17 cellular contexts compared by ENCODE assay signal in genomic region chr11:63672934-63673539, GRCh38. TPM values are rescaled to one million over a fixed set of nuclear protein-coding genes. Genes with fewer than 3 reads are reported as not detected.
A peak's percentile ranks its signal among the peaks of the same experiment; 100 is the strongest.
DNase-seq lines count a peak whose midpoint lies in the region; ATAC-seq and TF ChIP-seq lines count a peak whose summit lies in the region.
"Had no signal": no experiment of that assay in that cellular context is flagged by ENCODE, and none has a peak within 500 bp of the region (broad histone marks: within the 10 kb centered on the region; RNA-seq: fewer than 3 reads in every experiment).

No MANE protein-coding gene starts in this region.

- H3K27ac ChIP-seq in ACC112 (ENCODE audit: low read depth, low read length) = peak overlapping the region; percentile 93
- H3K27ac ChIP-seq in CD8-positive, alpha-beta T cell (ENCODE audit: low read depth, low read length) = no peak overlapping the region
- H3K27ac ChIP-seq: brain microvascular endothelial cell, HL-60 had no signal

- CTCF ChIA-PET in CD8-positive, alpha-beta T cell (lab: Charles Lee) = interaction anchor here (0.9 to 4.3 kb wide), 2 partner anchors 9 to 65 kb away, joined by 3 to 17 read pairs; partner anchors contain the start of gene RTN3

- no peaks in the 10 kb centered on the region for H3K27me3 Mint-ChIP-seq in CD8-positive, alpha-beta T cell (ENCODE audit: low read depth)
- H3K27me3 Mint-ChIP-seq in activated T-helper 1 cell treated with anti-CD3 and anti-CD28 coated beads, Interleukin-12 subunit alpha, Interleukin-12 subunit beta, Interleukin-2, Interleukin-4 antibody, amounts not matched to agents 30 ng/mL and 10 ng/mL and 1 ng/mL, durations not matched to agents 14 hours and 24 hours and 36 hours (ENCODE audit: insufficient read depth) = peaks cover 5% of the 10 kb centered on the region
- H3K27me3 Mint-ChIP-seq in naive thymus-derived CD8-positive, alpha-beta T cell = no peaks in the 10 kb centered on the region

- H3K4me3 ChIP-seq in ACC112 (ENCODE audit: low read depth, low read length) = no peak overlapping the region
- no peak overlapping the region for H3K4me3 ChIP-seq in CD8-positive, alpha-beta T cell (ENCODE audit: low read depth, low read length)
- H3K4me3 ChIP-seq: thoracic aorta had no signal

- DNase-seq in CD8-positive, alpha-beta T cell = no peak
- DNase-seq in activated T-helper 1 cell treated with anti-CD3 and anti-CD28 coated beads, Interleukin-12 subunit alpha, Interleukin-12 subunit beta, Interleukin-2, Interleukin-4 antibody, amounts not matched to agents 30 ng/mL and 10 ng/mL and 1 ng/mL, durations not matched to agents 14 hours and 24 hours and 36 hours (ENCODE audit: low spot score) = no peak
- DNase-seq in naive thymus-derived CD8-positive, alpha-beta T cell = no peak
- DNase-seq in HuH-7.5 (ENCODE audit: low spot score) (no peak), SKM-1 (lab: John Stamatoyannopoulos, UW; ENCODE audit: unreplicated experiment) (no peak)
- DNase-seq in stimulated activated CD4-positive, alpha-beta T cell treated with anti-CD3 and anti-CD28 coated beads, Interleukin-4, amount 100 ng/mL, for 4 hours = no peak
- DNase-seq: activated CD4-positive, alpha-beta T cell treated with anti-CD3 and anti-CD28 coated beads, Interleukin-2, amount 50 U/mL, for 1 hour; activated gamma-delta T cell; brain microvascular endothelial cell; foreskin melanocyte; Kasumi-1; NCI-H510A treated with DMSO at 0.1 percent for 48 hours; T-helper 9 cell had no signal

- no peaks in the 10 kb centered on the region for H3K9me3 ChIP-seq in CD8-positive, alpha-beta T cell (ENCODE audit: low read length)
- H3K9me3 ChIP-seq: thoracic aorta had no signal

- intact Hi-C loops in CD8-positive, alpha-beta T cell (cut with DNase I, micrococcal nuclease) = loop anchor here in 1 of 2 experiments (5.0 kb wide), 3 partner anchors 121 to 1071 kb away; partner anchors contain the start of gene MTA2
- intact Hi-C loops in activated T-helper 1 cell treated with anti-CD3 and anti-CD28 coated beads, Interleukin-12 subunit alpha, Interleukin-12 subunit beta, Interleukin-2, Interleukin-4 antibody, amounts not matched to agents 30 ng/mL and 10 ng/mL and 1 ng/mL, durations not matched to agents 14 hours and 24 hours and 36 hours (cut with micrococcal nuclease) = loop anchor here (5.0 kb wide), 1 partner anchor 1121 kb away; no protein-coding TSS in a partner anchor

- H3K4me1 ChIP-seq in ACC112 (ENCODE audit: control insufficient read depth, insufficient read depth, low read length, unreplicated experiment) = peaks cover 40% of the 10 kb centered on the region
- H3K4me1 ChIP-seq in CD8-positive, alpha-beta T cell (ENCODE audit: insufficient read depth, low read length) = peaks cover 15% of the 10 kb centered on the region

- H3K36me3 ChIP-seq in ACC112 (ENCODE audit: insufficient read depth, low read length) = no peaks in the 10 kb centered on the region
- no peaks in the 10 kb centered on the region for H3K36me3 ChIP-seq in CD8-positive, alpha-beta T cell (ENCODE audit: insufficient read depth, low read length)
- H3K36me3 ChIP-seq: brain microvascular endothelial cell, thoracic aorta had no signal

- no peak overlapping the region for H3K27ac Mint-ChIP-seq in CD8-positive, alpha-beta T cell
- H3K27ac Mint-ChIP-seq in activated T-helper 1 cell treated with anti-CD3 and anti-CD28 coated beads, Interleukin-12 subunit alpha, Interleukin-12 subunit beta, Interleukin-2, Interleukin-4 antibody, amounts not matched to agents 30 ng/mL and 10 ng/mL and 1 ng/mL, durations not matched to agents 14 hours and 24 hours and 36 hours = no peak overlapping the region
- H3K27ac Mint-ChIP-seq in naive thymus-derived CD8-positive, alpha-beta T cell = peak overlapping the region in 3 of 10 donors; percentile 61 to 84 (median 72)

- H3K9me3 Mint-ChIP-seq in CD8-positive, alpha-beta T cell = no peaks in the 10 kb centered on the region
- H3K9me3 Mint-ChIP-seq in activated T-helper 1 cell treated with anti-CD3 and anti-CD28 coated beads, Interleukin-12 subunit alpha, Interleukin-12 subunit beta, Interleukin-2, Interleukin-4 antibody, amounts not matched to agents 30 ng/mL and 10 ng/mL and 1 ng/mL, durations not matched to agents 14 hours and 24 hours and 36 hours = no peaks in the 10 kb centered on the region
- no peaks in the 10 kb centered on the region for H3K9me3 Mint-ChIP-seq in naive thymus-derived CD8-positive, alpha-beta T cell
- H3K9me3 Mint-ChIP-seq: CD14-positive monocyte had no signal

- peaks cover 21% of the 10 kb centered on the region for H3K4me1 Mint-ChIP-seq in CD8-positive, alpha-beta T cell (ENCODE audit: low read depth)
- peaks cover 20% of the 10 kb centered on the region for H3K4me1 Mint-ChIP-seq in activated T-helper 1 cell treated with anti-CD3 and anti-CD28 coated beads, Interleukin-12 subunit alpha, Interleukin-12 subunit beta, Interleukin-2, Interleukin-4 antibody, amounts not matched to agents 30 ng/mL and 10 ng/mL and 1 ng/mL, durations not matched to agents 14 hours and 24 hours and 36 hours (ENCODE audit: low read depth)
- H3K4me1 Mint-ChIP-seq in naive thymus-derived CD8-positive, alpha-beta T cell = peaks cover 6 to 29% (median 23%) of the 10 kb centered on the region in 4 donors

- ATAC-seq in CD8-positive, alpha-beta T cell = no peak
- no peak for ATAC-seq in naive thymus-derived CD8-positive, alpha-beta T cell

- H3K36me3 Mint-ChIP-seq in CD8-positive, alpha-beta T cell = no peaks in the 10 kb centered on the region
- peaks cover 13% of the 10 kb centered on the region for H3K36me3 Mint-ChIP-seq in activated T-helper 1 cell treated with anti-CD3 and anti-CD28 coated beads, Interleukin-12 subunit alpha, Interleukin-12 subunit beta, Interleukin-2, Interleukin-4 antibody, amounts not matched to agents 30 ng/mL and 10 ng/mL and 1 ng/mL, durations not matched to agents 14 hours and 24 hours and 36 hours (ENCODE audit: low read depth)
- H3K36me3 Mint-ChIP-seq in naive thymus-derived CD8-positive, alpha-beta T cell = no peaks in the 10 kb centered on the region
- H3K36me3 Mint-ChIP-seq: CD14-positive monocyte had no signal

- H3K4me3 Mint-ChIP-seq in CD8-positive, alpha-beta T cell = peak overlapping the region; percentile 85
- peak overlapping the region; percentile 50 for H3K4me3 Mint-ChIP-seq in activated T-helper 1 cell treated with anti-CD3 and anti-CD28 coated beads, Interleukin-12 subunit alpha, Interleukin-12 subunit beta, Interleukin-2, Interleukin-4 antibody, amounts not matched to agents 30 ng/mL and 10 ng/mL and 1 ng/mL, durations not matched to agents 14 hours and 24 hours and 36 hours
- H3K4me3 Mint-ChIP-seq in naive thymus-derived CD8-positive, alpha-beta T cell = peak overlapping the region in 9 of 10 donors; percentile 3 to 84 (median 72)

- TF ChIP-seq CTCF in CD8-positive, alpha-beta T cell (IDR thresholded peaks at IDR 0.05) = no peak

- no peaks in the 10 kb centered on the region for H3K27me3 ChIP-seq in ACC112 (ENCODE audit: insufficient read depth, low read length)
- H3K27me3 ChIP-seq in CD8-positive, alpha-beta T cell (ENCODE audit: insufficient read depth, low read length) = no peaks in the 10 kb centered on the region
- H3K27me3 ChIP-seq: brain microvascular endothelial cell had no signal

- H2AFZ ChIP-seq in ACC112 (ENCODE audit: low read length, unreplicated experiment) = no peak overlapping the region

- POLR2A ChIA-PET in CD8-positive, alpha-beta T cell (lab: Charles Lee) = interaction anchor here (1.3 kb wide), 1 partner anchor 9 kb away, joined by 3 read pairs; no protein-coding TSS in a partner anchor
- POLR2A ChIA-PET in naive thymus-derived CD8-positive, alpha-beta T cell (lab: Charles Lee) = interaction anchor here (4.7 kb wide), 1 partner anchor 9 kb away, joined by 38 read pairs; the partner anchor contains the start of gene RTN3

- H3K79me2 ChIP-seq in ACC112 (ENCODE audit: control insufficient read depth, insufficient read depth, low read length, unreplicated experiment) = peaks cover 25% of the 10 kb centered on the region

RNA-seq across cellular contexts. Expression of gene ATL3, which starts 1.9 kb away (rescaled TPM):
- total RNA-seq in CD8-positive, alpha-beta T cell = 10 to 100 TPM; 11.6 to 11.8 TPM
- total RNA-seq in activated T-helper 1 cell treated with anti-CD3 and anti-CD28 coated beads, Interleukin-12 subunit alpha, Interleukin-12 subunit beta, Interleukin-2, Interleukin-4 antibody, amounts not matched to agents 30 ng/mL and 10 ng/mL and 1 ng/mL, durations not matched to agents 14 hours and 24 hours and 36 hours = 35.6 and 37.0 TPM in 2 replicates
- total RNA-seq in naive thymus-derived CD8-positive, alpha-beta T cell = 10 to 100 TPM; 36.2 to 37.5 TPM
- 10 to 100 TPM; 17.1 to 27.0 (median 19.4) TPM for polyA plus RNA-seq in naive thymus-derived CD8-positive, alpha-beta T cell

RNA-seq across cellular contexts. Expression of gene RTN3, which starts 8.3 kb away (rescaled TPM):
- total RNA-seq in CD8-positive, alpha-beta T cell = 10 to 100 TPM; 12.4 to 13.2 TPM
- total RNA-seq in activated T-helper 1 cell treated with anti-CD3 and anti-CD28 coated beads, Interleukin-12 subunit alpha, Interleukin-12 subunit beta, Interleukin-2, Interleukin-4 antibody, amounts not matched to agents 30 ng/mL and 10 ng/mL and 1 ng/mL, durations not matched to agents 14 hours and 24 hours and 36 hours = 52.1 and 54.7 TPM in 2 replicates
- 10 to 100 TPM; 39.0 to 41.7 TPM for total RNA-seq in naive thymus-derived CD8-positive, alpha-beta T cell
- polyA plus RNA-seq in naive thymus-derived CD8-positive, alpha-beta T cell = 10 to 100 TPM; 28.0 to 43.1 (median 35.9) TPM

RNA-seq across cellular contexts. Expression of gene PLAAT3, which starts 58.8 kb away (rescaled TPM):
- 1 to 10 TPM; 5.0 to 5.9 TPM for total RNA-seq in CD8-positive, alpha-beta T cell
- 2.3 TPM in 2 replicates for total RNA-seq in activated T-helper 1 cell treated with anti-CD3 and anti-CD28 coated beads, Interleukin-12 subunit alpha, Interleukin-12 subunit beta, Interleukin-2, Interleukin-4 antibody, amounts not matched to agents 30 ng/mL and 10 ng/mL and 1 ng/mL, durations not matched to agents 14 hours and 24 hours and 36 hours
- total RNA-seq in naive thymus-derived CD8-positive, alpha-beta T cell = 1 to 10 TPM; 1.7 to 3.3 TPM
- 10 to 100 TPM in 1 of 3 donors, 1 to 10 TPM in 2; 7.6 to 28.7 (median 8.6) TPM for polyA plus RNA-seq in naive thymus-derived CD8-positive, alpha-beta T cell
